ENCODE assay signal across 10 cellular contexts in genomic region chr4:5037553-5038551, GRCh38. TPM values are rescaled to one million over a fixed set of nuclear protein-coding genes. Genes with fewer than 3 reads are reported as not detected.
DNase-seq lines count a peak whose midpoint lies in the region; ATAC-seq and TF ChIP-seq lines count a peak whose summit lies in the region.
"Had no signal": no experiment of that assay in that cellular context is flagged by ENCODE, and none has a peak within 500 bp of the region (broad histone marks: within the 10 kb centered on the region; RNA-seq: fewer than 3 reads in every experiment).

No MANE protein-coding gene starts in this region.

- DNase-seq in AG10803 (ENCODE audit: low read depth) = peak; percentile 98
- DNase-seq in KBM-7 = peak; percentile 80
- DNase-seq in astrocyte of the spinal cord (ENCODE audit: low read depth, low spot score) = peak; percentile 89
- no peak for DNase-seq in lower lobe of right lung
- no peak for DNase-seq in NCI-H748 treated with DMSO at 0.1 percent for 48 hours (lab: John Stamatoyannopoulos, UW)
- no peak for DNase-seq in stimulated activated CD4-positive, alpha-beta T cell treated with anti-CD3 and anti-CD28 coated beads, Interleukin-2, amount 100 ng/mL, for 48 hours
- DNase-seq: Karpas-422, T-helper 9 cell had no signal

- H3K4me3 ChIP-seq in AG10803 (ENCODE audit: low read length) = no peak overlapping the region
- H3K4me3 ChIP-seq in astrocyte of the spinal cord (ENCODE audit: low read depth, low read length) = no peak overlapping the region
- H3K4me3 ChIP-seq in lower lobe of right lung = no peak overlapping the region

- ATAC-seq in lower lobe of right lung (peak; percentile 75 to 76), GM19035 (IDR thresholded peaks at IDR 0.05; ENCODE audit: unreplicated experiment) (no peak), GM21825 (IDR thresholded peaks at IDR 0.05; ENCODE audit: unreplicated experiment) (no peak)

- intact Hi-C loops in lower lobe of right lung (cut with DNase I) = no loop called here

- no peaks in the 10 kb centered on the region for H3K36me3 ChIP-seq in lower lobe of right lung

- H3K27ac ChIP-seq in lower lobe of right lung = no peak overlapping the region

- no peak for TF ChIP-seq CTCF in AG10803 (conservative IDR thresholded peaks at IDR 0.05; ENCODE audit: low read length)
- TF ChIP-seq CTCF in astrocyte of the spinal cord (IDR thresholded peaks at IDR 0.05; ENCODE audit: low read depth, low read length) = no peak
- no peak for TF ChIP-seq CTCF in lower lobe of right lung (IDR thresholded peaks at IDR 0.05)

- H3K9me3 ChIP-seq in lower lobe of right lung = no peaks in the 10 kb centered on the region

- in situ Hi-C loops in KBM-7 (cut with MboI; ENCODE audit: low pct_unique_long_range_greater_than_20kb, low sequenced_read_pairs) = no loop called here
- in situ Hi-C loops in astrocyte of the spinal cord (cut with HindIII; ENCODE audit: low sequenced_read_pairs) = no loop called here

- peaks cover 32% of the 10 kb centered on the region for H3K4me1 ChIP-seq in lower lobe of right lung

- no peaks in the 10 kb centered on the region for H3K27me3 ChIP-seq in lower lobe of right lung (ENCODE audit: low read depth)

RNA-seq across cellular contexts. Expression of gene STK32B, which starts 13.4 kb away (rescaled TPM):
- 1.3 TPM for total RNA-seq in lower lobe of right lung

RNA-seq across cellular contexts. Expression of gene CYTL1, which starts 18.6 kb away (rescaled TPM):
- total RNA-seq in lower lobe of right lung = 1.4 TPM

Comparison
In these comparisons a context has a peak if more than half of its experiments do, and no peak if none do; other contexts are left out.
1. DNase-seq: peak in AG10803 (single experiment), KBM-7 (single experiment) and astrocyte of the spinal cord (single experiment); none in lower lobe of right lung (single experiment), NCI-H748 treated with DMSO at 0.1 percent for 48 hours (single experiment) and stimulated activated CD4-positive, alpha-beta T cell treated with anti-CD3 and anti-CD28 coated beads, Interleukin-2, amount 100 ng/mL, for 48 hours (0 of 2).
2. ATAC-seq: peak in lower lobe of right lung (2 of 2); none in GM19035 (single experiment) and GM21825 (single experiment).